27 cellular contexts compared by ENCODE assay signal in the genomic region with DNA sequence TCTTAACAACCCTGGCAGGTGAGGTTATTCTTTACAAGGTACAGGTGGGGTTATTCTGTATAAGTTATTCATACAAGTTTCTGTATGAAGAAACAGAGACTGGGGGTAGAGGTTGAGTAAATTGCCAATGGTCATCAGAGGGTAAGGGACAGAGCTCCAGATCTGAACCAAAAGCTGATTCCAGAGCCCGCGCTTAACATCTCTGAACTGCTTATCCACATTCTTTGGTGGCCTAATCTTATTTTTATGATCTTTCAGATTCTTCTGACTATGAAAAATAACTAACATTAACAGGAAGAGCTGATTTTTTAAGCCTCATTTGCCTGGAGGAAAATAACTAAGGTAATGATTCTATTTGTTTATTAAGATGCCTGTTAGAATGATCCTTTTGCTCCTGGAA.
"Had no signal": no experiment of that assay in that cellular context is flagged by ENCODE, and none has a peak within 500 bp of the region (broad histone marks: within the 10 kb centered on the region; RNA-seq: fewer than 3 reads in every experiment).

No MANE protein-coding gene starts in this region.

- FAIRE-seq: colon, endometrium, endothelial cell of umbilical vein, frontal cortex had no signal

- H3K36me3 ChIP-seq: colonic mucosa, esophagus muscularis mucosa, esophagus squamous epithelium, gastrocnemius medialis, gastroesophageal sphincter, heart left ventricle, heart right ventricle had no signal

- DNase-seq: colonic mucosa; cortex of kidney; dermis blood vessel endothelial cell; effector CD4-positive, alpha-beta T cell; effector CD8-positive, alpha-beta T cell; effector memory CD4-positive, alpha-beta T cell; effector memory CD8-positive, alpha-beta T cell; endodermal cell; erythroblast; esophagus squamous epithelium; foreskin fibroblast; foreskin keratinocyte; foreskin melanocyte; gastrocnemius medialis; glutamatergic neuron; heart left ventricle; heart right ventricle had no signal

- H3K4me1 ChIP-seq: colonic mucosa, esophagus muscularis mucosa, esophagus squamous epithelium, foreskin keratinocyte, gastrocnemius medialis, gastroesophageal sphincter, heart left ventricle, heart right ventricle had no signal

- H3K27ac ChIP-seq: colonic mucosa, coronary artery, epithelial cell of prostate, esophagus muscularis mucosa, esophagus squamous epithelium, foreskin keratinocyte, gastrocnemius medialis, gastroesophageal sphincter, heart left ventricle, heart right ventricle had no signal

- H3K27me3 ChIP-seq: colonic mucosa, dorsolateral prefrontal cortex, esophagus squamous epithelium, foreskin keratinocyte, gastrocnemius medialis, gastroesophageal sphincter had no signal

- H3K4me3 ChIP-seq: colonic mucosa, coronary artery, dorsolateral prefrontal cortex, esophagus muscularis mucosa, esophagus squamous epithelium, gastrocnemius medialis, gastroesophageal sphincter, heart left ventricle, heart right ventricle had no signal

- H3K9me3 ChIP-seq: colonic mucosa, esophagus muscularis mucosa, esophagus squamous epithelium, gastrocnemius medialis, gastroesophageal sphincter, heart left ventricle, heart right ventricle had no signal

- ATAC-seq: effector memory CD8-positive, alpha-beta T cell; esophagus mucosa; foreskin keratinocyte; gastrocnemius medialis; gastroesophageal sphincter; heart left ventricle; heart right ventricle had no signal
